Comparison of ENCODE assay signal across 8 cellular contexts in the genomic region with DNA sequence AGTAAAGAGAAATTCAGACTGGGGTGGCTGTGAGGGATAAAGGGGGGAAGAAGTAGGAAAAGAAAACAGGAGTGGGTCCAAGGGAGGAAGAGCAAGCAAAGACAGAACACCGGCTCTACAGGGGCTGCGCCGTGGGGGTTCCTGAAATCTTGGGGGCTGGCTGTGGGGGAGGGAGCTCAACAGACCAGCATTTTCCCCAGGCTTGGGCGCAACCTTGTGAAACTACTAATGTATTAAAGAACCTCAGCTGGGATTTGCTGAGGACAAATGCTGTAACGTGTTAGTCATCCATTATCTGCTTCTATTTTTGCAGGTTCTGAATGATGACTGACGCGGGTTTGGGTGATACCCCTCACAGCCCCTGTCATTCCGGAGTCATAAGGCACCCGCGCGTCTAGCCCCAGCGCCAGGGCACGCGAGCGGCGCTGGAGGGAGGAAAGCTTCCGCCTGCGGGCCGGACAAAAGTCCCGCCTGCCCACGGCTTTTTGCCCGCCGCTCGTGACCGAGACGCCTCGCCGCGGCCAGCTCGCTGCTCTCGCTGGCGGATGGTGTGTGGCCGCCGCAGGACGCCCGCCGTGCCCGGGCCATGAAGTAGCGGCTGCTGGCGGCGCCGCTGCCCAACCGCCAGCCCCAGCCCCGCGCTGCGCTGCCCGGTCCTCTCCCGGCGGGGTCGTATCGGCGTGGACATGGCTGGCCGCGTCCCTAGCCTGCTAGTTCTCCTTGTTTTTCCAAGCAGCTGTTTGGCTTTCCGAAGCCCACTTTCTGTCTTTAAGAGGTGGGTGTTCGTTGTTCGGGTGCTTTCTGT.
DNase-seq lines count a peak whose midpoint lies in the region; ATAC-seq, FAIRE-seq and TF ChIP-seq lines count a peak whose summit lies in the region.

No MANE protein-coding gene starts in this region.

- DNase-seq in GM19239 (ENCODE audit: insufficient read length, low spot score) (peak; percentile 16), Panc1 (ENCODE audit: low read depth, low spot score) (no peak), adipocyte (ENCODE audit: low read depth) (peak; percentile 84), cardiac septum (ENCODE audit: low spot score) (peak; percentile 92), osteoblast (ENCODE audit: insufficient read length, low spot score, missing footprints) (peak; percentile 91), upper lobe of left lung (peak; percentile 48 to 93)

- CTCF ChIA-PET in Panc1 (lab: Charles Lee) = no interaction called here

- H3K4me3 ChIP-seq in BLaER1 = peak overlapping the region; percentile 38; the same call in 1 of the 2 replicates
- H3K4me3 ChIP-seq in Panc1 (ENCODE audit: low read depth in 2 of 2, low read length in 2 of 2) = peak overlapping the region; percentile 76 to 87
- H3K4me3 ChIP-seq in adipocyte (ENCODE audit: low read length) = peak overlapping the region; percentile 87
- peak overlapping the region; percentile 93 for H3K4me3 ChIP-seq in osteoblast (ENCODE audit: insufficient read depth, low read length)
- H3K4me3 ChIP-seq in upper lobe of left lung = peak overlapping the region; percentile 12 to 66 (median 54)

- in situ Hi-C loops in Panc1 (cut with HindIII; ENCODE audit: low pct_unique_long_range_greater_than_20kb, low sequenced_read_pairs) = no loop called here

- WGBS in upper lobe of left lung, 2 donors = 2% methylated on average over 17 to 53 of the region's 57 CpGs

- TF ChIP-seq CTCF in Panc1 (IDR thresholded peaks at IDR 0.05) (no peak), osteoblast (IDR thresholded peaks at IDR 0.05; ENCODE audit: extremely low read depth, low read depth, low read length) (no peak), upper lobe of left lung (IDR thresholded peaks at IDR 0.05) (no peak)

- H3K4me2 ChIP-seq in BLaER1 (no peak overlapping the region), osteoblast (ENCODE audit: insufficient read depth, low read length) (peak overlapping the region; percentile 96)

- H3K9ac ChIP-seq in BLaER1 (no peak overlapping the region), adipocyte (ENCODE audit: low read length) (peak overlapping the region; percentile 89)

- FAIRE-seq in GM19239 (lab: Jason Lieb, UNC) = peak; percentile 60

- peak in 2 of 4 donors; percentile 10 to 14 for TF ChIP-seq POLR2A in upper lobe of left lung (IDR thresholded peaks at IDR 0.05)

- no peak for TF ChIP-seq EP300 in upper lobe of left lung (IDR thresholded peaks at IDR 0.05)

- peaks cover 15% of the 10 kb centered on the region for H3K9me3 ChIP-seq in BLaER1
- no peaks in the 10 kb centered on the region for H3K9me3 ChIP-seq in Panc1 (ENCODE audit: control insufficient read depth, insufficient read depth, low read depth, low read length)
- no peaks in the 10 kb centered on the region for H3K9me3 ChIP-seq in adipocyte (ENCODE audit: control insufficient read depth, low read length)
- H3K9me3 ChIP-seq in osteoblast (ENCODE audit: low read depth, low read length) = no peaks in the 10 kb centered on the region
- H3K9me3 ChIP-seq in upper lobe of left lung = no peaks in the 10 kb centered on the region

- H3K36me3 ChIP-seq in BLaER1 (peaks cover 35% of the 10 kb centered on the region), Panc1 (ENCODE audit: control insufficient read depth, insufficient read depth, low read length) (peaks cover 5% of the 10 kb centered on the region; the same call in 1 of the 2 replicates), adipocyte (ENCODE audit: control insufficient read depth, insufficient read depth, low read length, severe bottlenecking) (peaks cover 9% of the 10 kb centered on the region), osteoblast (ENCODE audit: insufficient read depth, low read length) (peaks cover 3% of the 10 kb centered on the region), upper lobe of left lung (peaks cover 0 to 7% (median 0%) of the 10 kb centered on the region in 4 donors)

- ATAC-seq in HG03280 (IDR thresholded peaks at IDR 0.05; ENCODE audit: unreplicated experiment) (peak; percentile 64), Panc1 (peak; percentile 93), upper lobe of left lung (ENCODE audit: low FRiP score in 2 of 2) (peak; percentile 85 to 91)

- H3K4me1 ChIP-seq in BLaER1 = no peaks in the 10 kb centered on the region
- H3K4me1 ChIP-seq in Panc1 (ENCODE audit: control insufficient read depth, insufficient read depth, low read length) = peaks cover 22% of the 10 kb centered on the region
- H3K4me1 ChIP-seq in adipocyte (ENCODE audit: control insufficient read depth, insufficient read depth, low read length) = peaks cover 34% of the 10 kb centered on the region
- peaks cover 21% of the 10 kb centered on the region for H3K4me1 ChIP-seq in osteoblast (ENCODE audit: insufficient read depth, low read length)
- peaks cover 5 to 30% (median 19%) of the 10 kb centered on the region in 4 donors for H3K4me1 ChIP-seq in upper lobe of left lung

- no peak overlapping the region for H3K27ac ChIP-seq in BLaER1
- H3K27ac ChIP-seq in Panc1 (ENCODE audit: low read length) = peak overlapping the region; percentile 90
- H3K27ac ChIP-seq in osteoblast (ENCODE audit: low read depth, low read length) = peak overlapping the region; percentile 97
- peak overlapping the region; percentile 59 to 83 (median 69) for H3K27ac ChIP-seq in upper lobe of left lung

- peak overlapping the region; percentile 92 for H2AFZ ChIP-seq in osteoblast (ENCODE audit: low read length)

- H3K27me3 ChIP-seq in BLaER1 (peaks cover 19% of the 10 kb centered on the region), Panc1 (ENCODE audit: control insufficient read depth, insufficient read depth, low read length) (no peaks in the 10 kb centered on the region), adipocyte (replicated peaks; ENCODE audit: control insufficient read depth, insufficient read depth, low read length) (no peaks in the 10 kb centered on the region), osteoblast (ENCODE audit: insufficient read depth, low read length) (no peaks in the 10 kb centered on the region), upper lobe of left lung (no peaks in the 10 kb centered on the region)

- H4K20me1 ChIP-seq in BLaER1 (peaks cover 40% of the 10 kb centered on the region), osteoblast (ENCODE audit: insufficient read depth, low read length) (no peaks in the 10 kb centered on the region)

- POLR2A ChIA-PET in Panc1 (lab: Charles Lee) = no interaction called here

- H3K79me2 ChIP-seq in osteoblast (ENCODE audit: insufficient read depth, low read length) = peaks cover 22% of the 10 kb centered on the region

- intact Hi-C loops in Panc1 (cut with micrococcal nuclease; ENCODE audit: unreplicated experiment) (loop anchor here (5.0 kb wide), 1 partner anchor 272 kb away; no protein-coding TSS in a partner anchor), cardiac septum (cut with DNase I) (loop anchor here (1.0 to 5.0 kb wide), 5 partner anchors 47 to 110 kb away; partner anchors contain the start of gene PAM)

- BruUV-seq in Panc1 (replicated peaks; lab: Mats Ljungman, UMichigan) = no TSS peak

Comparison
In these comparisons a context has a peak if more than half of its experiments do, and no peak if none do; other contexts are left out.
1. H3K4me3 ChIP-seq: peak in every context shown above with its lines; median percentile 93 in osteoblast; 87 in adipocyte; 82 in Panc1; 54 in upper lobe of left lung; 38 in BLaER1.